ENCODE assay signal across 8 cellular contexts in genomic region chr1:46442317-46443161, GRCh38. TPM values are rescaled to one million over a fixed set of nuclear protein-coding genes. Genes with fewer than 3 reads are reported as not detected.
DNase-seq lines count a peak whose midpoint lies in the region; ATAC-seq and TF ChIP-seq lines count a peak whose summit lies in the region.

No MANE protein-coding gene starts in this region.

- peak overlapping the region; percentile 49 for H3K4me3 ChIP-seq in AG04450 (ENCODE audit: low read depth, low read length)
- peak overlapping the region; percentile 51 to 72 for H3K4me3 ChIP-seq in mucosa of rectum (ENCODE audit: low read length in 2 of 2)

- CTCF ChIA-PET in AG04450 (lab: Charles Lee): interaction anchor here (0.7 to 1.6 kb wide), 11 partner anchors 10 to 1574 kb away, joined by 3 to 6 read pairs (median 4); no protein-coding TSS in a partner anchor

- H3K27me3 ChIP-seq in AG04450 (ENCODE audit: control insufficient read depth, insufficient read depth, low read length) (peaks cover 36% of the 10 kb centered on the region), mucosa of rectum (ENCODE audit: control insufficient read depth in 2 of 2, insufficient read depth in 2 of 2, low read length in 2 of 2) (peaks cover 7 to 15% of the 10 kb centered on the region in 2 donors)

- peaks cover 2 to 8% of the 10 kb centered on the region in 2 donors for H3K4me1 ChIP-seq in mucosa of rectum (ENCODE audit: control insufficient read depth in 2 of 2, insufficient read depth in 2 of 2, low read length in 2 of 2)

- DNase-seq in AG04450 (ENCODE audit: low read depth, low spot score) (peak; percentile 20), NCI-H82 treated with DMSO at 0.1 percent for 48 hours (lab: John Stamatoyannopoulos, UW; ENCODE audit: unreplicated experiment) (peak; percentile 96), epidermal melanocyte (ENCODE audit: insufficient read length, low spot score) (peak; percentile 79)
- DNase-seq in activated CD8-positive, alpha-beta memory T cell treated with anti-CD3 and anti-CD28 coated beads, Interleukin-2, amount 50 U/mL, for 24 hours (ENCODE audit: extremely low read depth): peak; percentile 35
- peak; percentile 54 for DNase-seq in stimulated activated CD8-positive, alpha-beta memory T cell treated with anti-CD3 and anti-CD28 coated beads, Interleukin-4, amount 100 ng/mL, for 24 hours (ENCODE audit: low read depth)

- POLR2A ChIA-PET in AG04450 (lab: Yijun Ruan, JAX): no interaction called here

- peak overlapping the region; percentile 34 to 37 for H3K9ac ChIP-seq in mucosa of rectum (ENCODE audit: low read depth in 1 of 2, low read length in 2 of 2)

- H3K27ac ChIP-seq in AG04450 (ENCODE audit: low read depth, low read length): no peak overlapping the region
- peak overlapping the region in 1 of 2 donors; percentile 33 for H3K27ac ChIP-seq in mucosa of rectum (ENCODE audit: low read depth in 2 of 2, low read length in 2 of 2)

- H3K36me3 ChIP-seq in mucosa of rectum (ENCODE audit: control insufficient read depth in 2 of 2, insufficient read depth in 2 of 2, low read length in 2 of 2): no peaks in the 10 kb centered on the region

- no peaks in the 10 kb centered on the region for H3K9me3 ChIP-seq in AG04450 (ENCODE audit: control insufficient read depth, insufficient read depth, low read length)
- H3K9me3 ChIP-seq in mucosa of rectum (ENCODE audit: control insufficient read depth in 2 of 2, low read length in 2 of 2): no peaks in the 10 kb centered on the region

- TF ChIP-seq POLR2A in GM18505 (IDR thresholded peaks at IDR 0.05; ENCODE audit: borderline replicate concordance, extremely low read depth, insufficient read depth, insufficient read length): no peak

- TF ChIP-seq CTCF in AG04450 (IDR thresholded peaks at IDR 0.05; ENCODE audit: low read depth, low read length): peak; percentile 91

- peak; percentile 54 for ATAC-seq in GM18505 (IDR thresholded peaks at IDR 0.05; ENCODE audit: unreplicated experiment)
- peak; percentile 72 for ATAC-seq in HG03354 (IDR thresholded peaks at IDR 0.05; ENCODE audit: poor library complexity, severe bottlenecking, unreplicated experiment)

RNA-seq across cellular contexts. Expression of gene DMBX1, which starts 47.1 kb away (rescaled TPM):
- polyA plus RNA-seq in AG04450 (2011; rRNA removed): not detected in 2 replicates
- not detected in 2 replicates for polyA minus RNA-seq in AG04450 (2011; rRNA and poly(A)+ RNA removed)

RNA-seq across cellular contexts. Expression of gene FAAH, which starts 48.4 kb away (rescaled TPM):
- polyA plus RNA-seq in AG04450 (2011; rRNA removed): 0.06 and 0.21 TPM in 2 replicates
- polyA minus RNA-seq in AG04450 (2011; rRNA and poly(A)+ RNA removed): 0.26 TPM in 1 of 2 replicates, not detected in the other

Comparison
In these comparisons a context has a peak if more than half of its experiments do, and no peak if none do; other contexts are left out.
1. DNase-seq: peak in every context shown above with its lines; median percentile 96 in NCI-H82 treated with DMSO at 0.1 percent for 48 hours; 79 in epidermal melanocyte; 54 in stimulated activated CD8-positive, alpha-beta memory T cell treated with anti-CD3 and anti-CD28 coated beads, Interleukin-4, amount 100 ng/mL, for 24 hours; 35 in activated CD8-positive, alpha-beta memory T cell treated with anti-CD3 and anti-CD28 coated beads, Interleukin-2, amount 50 U/mL, for 24 hours; 20 in AG04450.